19 cellular contexts compared by ENCODE assay signal in the genomic region with DNA sequence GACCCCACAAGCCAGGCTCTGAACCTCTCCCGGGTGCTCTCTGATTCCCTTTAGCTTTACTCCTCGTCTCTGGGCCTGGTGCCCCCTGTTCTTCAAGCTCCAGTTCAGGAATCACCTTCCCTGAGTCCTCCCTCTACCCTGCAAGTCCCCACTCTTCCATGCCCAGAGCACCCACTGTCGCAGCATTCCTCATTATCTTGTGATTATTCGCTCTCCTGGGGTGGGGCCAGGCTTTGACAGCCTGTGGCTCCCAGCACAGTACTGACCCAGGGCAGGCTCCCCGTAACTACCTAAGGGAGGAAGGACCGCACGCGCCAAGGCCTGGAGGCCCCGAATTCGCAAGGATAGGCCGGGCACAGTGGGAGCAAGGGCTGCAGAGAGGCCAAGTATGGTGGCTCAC. TPM values are rescaled to one million over a fixed set of nuclear protein-coding genes. Genes with fewer than 3 reads are reported as not detected.
DNase-seq lines count a peak whose midpoint lies in the region; ATAC-seq and TF ChIP-seq lines count a peak whose summit lies in the region.
"Had no signal": no experiment of that assay in that cellular context is flagged by ENCODE, and none has a peak within 500 bp of the region (broad histone marks: within the 10 kb centered on the region; RNA-seq: fewer than 3 reads in every experiment).

No MANE protein-coding gene starts in this region.

- no peak overlapping the region for H4K91ac ChIP-seq in H9 (ENCODE audit: insufficient read length, low read depth, low read length)

- no peak overlapping the region for H3K9ac ChIP-seq in H9 (ENCODE audit: extremely low read depth, insufficient read length, low read length)
- H3K9ac ChIP-seq: KMS-11 had no signal

- H3K79me1 ChIP-seq in H9 (ENCODE audit: insufficient read depth, low read depth, low read length, poor library complexity, severe bottlenecking) = no peaks in the 10 kb centered on the region

- no peak overlapping the region for H4K5ac ChIP-seq in H9 (ENCODE audit: insufficient read length, low read depth, low read length)

- H3K4me1 Mint-ChIP-seq in H9 (peaks cover 24 to 27% of the 10 kb centered on the region in 2 experiments), chondrocyte (ENCODE audit: low read depth) (no peaks in the 10 kb centered on the region), T-helper 17 cell (peaks cover 2% of the 10 kb centered on the region)

- TF ChIP-seq CTCF in H9 (conservative IDR thresholded peaks at IDR 0.05) (no peak), chondrocyte (IDR thresholded peaks at IDR 0.05) (no peak), mucosa of descending colon (IDR thresholded peaks at IDR 0.05) (no peak), thyroid gland (IDR thresholded peaks at IDR 0.05) (no peak), left ventricle myocardium inferior (IDR thresholded peaks at IDR 0.05; ENCODE audit: borderline replicate concordance) (no peak)

- no peak overlapping the region for H2BK120ac ChIP-seq in H9 (ENCODE audit: low read depth, low read length, poor library complexity, severe bottlenecking)

- H2AK5ac ChIP-seq in H9 (ENCODE audit: insufficient read length, low read length) = no peak overlapping the region

- no peak overlapping the region for H3K23ac ChIP-seq in H9 (ENCODE audit: insufficient read length, low read depth, low read length)

- DNase-seq in H9 (no peak), chondrocyte (ENCODE audit: low spot score) (peak; percentile 61), mucosa of descending colon (peak; percentile 60 to 62 (median 62)), thyroid gland (no peak), T-helper 17 cell (no peak), left ventricle myocardium inferior (no peak)
- DNase-seq: activated CD8-positive, alpha-beta memory T cell treated with anti-CD3 and anti-CD28 coated beads, Interleukin-2, amount 50 U/mL, for 4 hours; activated effector memory CD4-positive, alpha-beta T cell treated with Interleukin-2 at 50 U/mL for 16 hours; CD4-positive, CD25-positive, alpha-beta regulatory T cell; left ventricle myocardium superior; NCI-H1092 treated with DMSO at 0.1 percent for 48 hours; NCI-H524 treated with DMSO at 0.1 percent for 48 hours; stimulated activated CD4-positive, alpha-beta T cell treated with anti-CD3 and anti-CD28 coated beads, Interleukin-4, amount 100 ng/mL, for 24 hours had no signal

- H3T11ph ChIP-seq in H9 (ENCODE audit: low read length) = no peak overlapping the region

- H4K20me1 ChIP-seq in H9 (ENCODE audit: control insufficient read depth, insufficient read depth, insufficient read length) = no peaks in the 10 kb centered on the region

- intact Hi-C loops in mucosa of descending colon (cut with DNase I, micrococcal nuclease) = no loop called here
- intact Hi-C loops in thyroid gland (cut with DNase I) = no loop called here
- intact Hi-C loops in left ventricle myocardium inferior (cut with micrococcal nuclease) = no loop called here

- no peak overlapping the region for H4K8ac ChIP-seq in H9 (replicated peaks; ENCODE audit: insufficient read length, low read depth, low read length)

- peaks cover 3% of the 10 kb centered on the region for H3K23me2 ChIP-seq in H9 (ENCODE audit: insufficient read length, low read depth, low read length, poor library complexity, severe bottlenecking)

- no peak overlapping the region for H3K18ac ChIP-seq in H9 (ENCODE audit: insufficient read length, low read depth, low read length)

- H3K56ac ChIP-seq in H9 (ENCODE audit: insufficient read length, low read depth, low read length) = no peak overlapping the region

- no peak overlapping the region for H2BK15ac ChIP-seq in H9 (ENCODE audit: low read depth, low read length)

- H3K9me3 ChIP-seq in H9 (ENCODE audit: control insufficient read depth, low read depth, low read length) = no peaks in the 10 kb centered on the region
- no peaks in the 10 kb centered on the region for H3K9me3 ChIP-seq in mucosa of descending colon
- H3K9me3 ChIP-seq in thyroid gland = no peaks in the 10 kb centered on the region
- H3K9me3 ChIP-seq in T-helper 17 cell (ENCODE audit: control insufficient read depth, low read length, poor library complexity, severe bottlenecking) = no peaks in the 10 kb centered on the region
- no peaks in the 10 kb centered on the region for H3K9me3 ChIP-seq in left ventricle myocardium inferior (replicated peaks)
- H3K9me3 ChIP-seq: vagina had no signal

- H3K4me2 ChIP-seq in H9 (ENCODE audit: insufficient read depth, insufficient read length, low read length) = no peak overlapping the region
- H3K4me2 ChIP-seq: KMS-11 had no signal

- no peak for TF ChIP-seq POLR2A in thyroid gland (IDR thresholded peaks at IDR 0.05)

- H3K9me3 Mint-ChIP-seq in H9 (no peaks in the 10 kb centered on the region), chondrocyte (ENCODE audit: low read depth) (no peaks in the 10 kb centered on the region)
- H3K9me3 Mint-ChIP-seq: CD4-positive, CD25-positive, alpha-beta regulatory T cell had no signal

- H3K4ac ChIP-seq in H9 (ENCODE audit: low read depth, low read length) = no peak overlapping the region

- H3K4me3 ChIP-seq in mucosa of descending colon = no peak overlapping the region
- H3K4me3 ChIP-seq in thyroid gland (replicated peaks in 1 of 3) = peak overlapping the region in 1 of 3 donors; percentile 40
- no peak overlapping the region for H3K4me3 ChIP-seq in left ventricle myocardium inferior

- H3K14ac ChIP-seq in H9 (ENCODE audit: insufficient read depth, low read length) = no peak overlapping the region

- no peaks in the 10 kb centered on the region for H3K79me2 ChIP-seq in H9 (ENCODE audit: insufficient read depth, low read length)

- peak; percentile 2 for ATAC-seq in mucosa of descending colon
- no peak for ATAC-seq in GM18519 (IDR thresholded peaks at IDR 0.05; ENCODE audit: low FRiP score, unreplicated experiment)
- no peak for ATAC-seq in T-helper 17 cell
- ATAC-seq in GM19351 (IDR thresholded peaks at IDR 0.05; ENCODE audit: unreplicated experiment) = no peak
- ATAC-seq: left ventricle myocardium superior, Right ventricle myocardium inferior had no signal

- no peaks in the 10 kb centered on the region for H3K27me3 ChIP-seq in H9 (ENCODE audit: insufficient read depth, low read length)
- no peaks in the 10 kb centered on the region for H3K27me3 ChIP-seq in thyroid gland
- no peaks in the 10 kb centered on the region for H3K27me3 ChIP-seq in left ventricle myocardium inferior (ENCODE audit: low read depth)
- H3K27me3 ChIP-seq: vagina had no signal

- H3K36me3 Mint-ChIP-seq in H9 (ENCODE audit: insufficient read depth in 1 of 3, low read depth in 3 of 3) (peaks cover 0 to 6% (median 4%) of the 10 kb centered on the region in 3 experiments; a peak in 4 of 7 replicates), chondrocyte (ENCODE audit: low read depth) (no peaks in the 10 kb centered on the region), T-helper 17 cell (ENCODE audit: low read depth) (peaks cover 2% of the 10 kb centered on the region)
- H3K36me3 Mint-ChIP-seq: CD4-positive, CD25-positive, alpha-beta regulatory T cell had no signal

- H2BK5ac ChIP-seq in H9 (ENCODE audit: insufficient read length, low read length) = no peak overlapping the region

- peak overlapping the region; percentile 26 to 61; a peak in 3 of 5 replicates for H3K4me3 Mint-ChIP-seq in H9
- H3K4me3 Mint-ChIP-seq in chondrocyte (ENCODE audit: unreplicated experiment) = no peak overlapping the region
- no peak overlapping the region for H3K4me3 Mint-ChIP-seq in T-helper 17 cell
- H3K4me3 Mint-ChIP-seq: CD4-positive, CD25-positive, alpha-beta regulatory T cell had no signal

- H3K27me3 Mint-ChIP-seq in H9 (ENCODE audit: low read depth) (peaks cover 3% of the 10 kb centered on the region), chondrocyte (ENCODE audit: low read depth) (peaks cover 10% of the 10 kb centered on the region), T-helper 17 cell (peaks cover 12% of the 10 kb centered on the region)
- H3K27me3 Mint-ChIP-seq: CD4-positive, CD25-positive, alpha-beta regulatory T cell had no signal

- WGBS in H9 (ENCODE audit: extremely low coverage, insufficient read length, low lambda C conversion rate) = no CpG with 5 or more reads among the region's 11 CpGs
- WGBS in thyroid gland, 2 donors = 89 to 91% methylated on average over 11 of the region's 11 CpGs

- H3K27ac Mint-ChIP-seq in H9 (peak overlapping the region in 2 of 3 experiments; percentile 40 to 84; a peak in 4 of 7 replicates), chondrocyte (ENCODE audit: unreplicated experiment) (no peak overlapping the region), T-helper 17 cell (no peak overlapping the region)
- H3K27ac Mint-ChIP-seq: CD4-positive, CD25-positive, alpha-beta regulatory T cell had no signal

- H3K36me3 ChIP-seq in mucosa of descending colon (ENCODE audit: low read depth) (no peaks in the 10 kb centered on the region), thyroid gland (no peaks in the 10 kb centered on the region), left ventricle myocardium inferior (no peaks in the 10 kb centered on the region)
- H3K36me3 ChIP-seq: vagina had no signal

- no peak overlapping the region for H2AFZ ChIP-seq in H9 (ENCODE audit: low read length)

- H2BK20ac ChIP-seq in H9 (ENCODE audit: low read depth, low read length, poor library complexity, severe bottlenecking) = no peak overlapping the region

- H3K4me1 ChIP-seq in H9 (ENCODE audit: insufficient read depth, low read length) (peaks cover 7% of the 10 kb centered on the region; the same call in 1 of the 2 replicates), mucosa of descending colon (ENCODE audit: low read depth) (peaks cover 7% of the 10 kb centered on the region), thyroid gland (peaks cover 13 to 28% of the 10 kb centered on the region in 2 donors), left ventricle myocardium inferior (no peaks in the 10 kb centered on the region)
- H3K4me1 ChIP-seq: vagina had no signal

- no peak overlapping the region for H2BK12ac ChIP-seq in H9 (ENCODE audit: insufficient read length, low read depth, low read length)

- no peak overlapping the region for H3K27ac ChIP-seq in H9 (ENCODE audit: insufficient read length, low read depth, low read length)
- H3K27ac ChIP-seq in thyroid gland = peak overlapping the region; percentile 40 to 91 (median 79)
- no peak overlapping the region for H3K27ac ChIP-seq in left ventricle myocardium inferior (replicated peaks)
- H3K27ac ChIP-seq: KMS-11, vagina had no signal

RNA-seq across cellular contexts. Expression of a gene that starts 0.7 kb away (rescaled TPM):
- 5.9 and 6.3 TPM in 2 replicates for total RNA-seq in H9 (2021)
- not detected in 3 replicates for total RNA-seq in chondrocyte
- total RNA-seq in mucosa of descending colon = 100 to 1,000 TPM in 1 of 3 donors, 10 to 100 TPM in 2; 33.1 to 102 (median 63.3) TPM
- total RNA-seq in thyroid gland = 10 to 100 TPM; 22.7 to 49.7 (median 36.3) TPM
- not detected for total RNA-seq in T-helper 17 cell
- not detected for total RNA-seq in left ventricle myocardium inferior
- total RNA-seq: CD4-positive, CD25-positive, alpha-beta regulatory T cell; left ventricle myocardium superior; osteocyte; Right ventricle myocardium inferior had no signal

RNA-seq across cellular contexts. Expression of a gene that starts 14.7 kb away (rescaled TPM):
- total RNA-seq in H9 (2021) (0.64 and 1.2 TPM in 2 replicates), chondrocyte (not detected in 3 replicates), mucosa of descending colon (10 to 100 TPM in 1 of 3 donors, 1 to 10 TPM in 2; 8.0 to 18.6 (median 8.1) TPM), thyroid gland (10 to 100 TPM; 30.6 to 65.1 (median 47.7) TPM), T-helper 17 cell (not detected), left ventricle myocardium inferior (25.1 TPM)
- total RNA-seq: osteocyte had no signal

RNA-seq across cellular contexts. Expression of a gene that starts 16.3 kb away (rescaled TPM):
- 19.1 and 19.6 TPM in 2 replicates for total RNA-seq in H9 (2021)
- not detected in 3 replicates for total RNA-seq in chondrocyte
- total RNA-seq in mucosa of descending colon = 10 to 100 TPM; 31.9 to 71.6 (median 40.6) TPM
- 100 to 1,000 TPM in 2 of 4 donors, 10 to 100 TPM in 2; 50.8 to 127 (median 89.8) TPM for total RNA-seq in thyroid gland
- total RNA-seq in T-helper 17 cell = not detected
- total RNA-seq in left ventricle myocardium inferior = not detected
- total RNA-seq: CD4-positive, CD25-positive, alpha-beta regulatory T cell; left ventricle myocardium superior; osteocyte; Right ventricle myocardium inferior had no signal

RNA-seq across cellular contexts. Expression of a gene that starts 51.5 kb away (rescaled TPM):
- total RNA-seq in H9 (2021) (0.35 TPM in 1 of 2 replicates, not detected in the other), chondrocyte (not detected in 3 replicates), mucosa of descending colon (1 to 10 TPM in 1 of 3 donors, under 1 TPM in 1, not detected in 1; 0.81 to 1.0 TPM), thyroid gland (under 1 TPM in 2 of 4 donors, not detected in 2; 0.22 to 0.29 TPM), T-helper 17 cell (10 to 100 TPM in 1 of 2 donors, under 1 TPM in 1; 0.94 to 16.6 TPM), left ventricle myocardium inferior (0.82 TPM)
- total RNA-seq: osteocyte, vagina had no signal

Comparison
In these comparisons a context has a peak if more than half of its experiments do, and no peak if none do; other contexts are left out.
1. DNase-seq: peak in chondrocyte (single experiment) and mucosa of descending colon (3 of 3); none in H9 (single experiment), thyroid gland (0 of 2), T-helper 17 cell (0 of 3) and left ventricle myocardium inferior (single experiment).
2. H3K27ac ChIP-seq: peak in thyroid gland (3 of 3); none in H9 (single experiment) and left ventricle myocardium inferior (single experiment).
3. H3K27ac Mint-ChIP-seq: peak in H9 (2 of 3); none in chondrocyte (single experiment) and T-helper 17 cell (single experiment).
4. H3K4me3 Mint-ChIP-seq: peak in H9 (2 of 2); none in chondrocyte (single experiment) and T-helper 17 cell (single experiment).
5. RNA of a gene that starts 16.3 kb away (total RNA-seq): 50.8 to 127 TPM in thyroid gland, 31.9 to 71.6 TPM in mucosa of descending colon and 19.1 to 19.6 TPM in H9; not detected in left ventricle myocardium inferior (single experiment), not detected in chondrocyte and not detected in T-helper 17 cell; every median in the first group is over 10 times any median in the second.